ENCODE assay signal across 18 cellular contexts in genomic region chr21:34094949-34095348, GRCh38. TPM values are rescaled to one million over a fixed set of nuclear protein-coding genes. Genes with fewer than 3 reads are reported as not detected.
DNase-seq lines count a peak whose midpoint lies in the region; ATAC-seq and TF ChIP-seq lines count a peak whose summit lies in the region.
"Had no signal": no experiment of that assay in that cellular context is flagged by ENCODE, and none has a peak within 500 bp of the region (broad histone marks: within the 10 kb centered on the region; RNA-seq: fewer than 3 reads in every experiment).

No MANE protein-coding gene starts in this region.

- peak; percentile 46 to 50 for TF ChIP-seq RAD21 in liver (IDR thresholded peaks at IDR 0.05)

- H3K4me1 ChIP-seq in left ventricle myocardium inferior (peaks cover 35% of the 10 kb centered on the region), liver (ENCODE audit: control insufficient read depth in 4 of 4, insufficient read depth in 4 of 4, low read length in 3 of 4) (peaks cover 2 to 14% (median 10%) of the 10 kb centered on the region in 4 donors)
- H3K4me1 ChIP-seq in CD8-positive, alpha-beta T cell (ENCODE audit: insufficient read depth, low read length) = peaks cover 53% of the 10 kb centered on the region

- no peak overlapping the region for H3K9ac ChIP-seq in liver (ENCODE audit: low read depth in 1 of 2, low read length in 2 of 2)

- POLR2A ChIA-PET in CD4-positive, alpha-beta T cell (lab: Charles Lee) = interaction anchor here (1.1 to 1.8 kb wide), 2 partner anchors 17 to 20 kb away, joined by 4 to 6 read pairs; no protein-coding TSS in a partner anchor
- POLR2A ChIA-PET in CD8-positive, alpha-beta T cell (lab: Charles Lee) = interaction anchor here (1.1 to 1.9 kb wide), 4 partner anchors 9 to 164 kb away, joined by 3 to 6 read pairs (median 4); no protein-coding TSS in a partner anchor

- H3K27me3 ChIP-seq in left ventricle myocardium inferior (ENCODE audit: low read depth) (no peaks in the 10 kb centered on the region), liver (ENCODE audit: control insufficient read depth in 4 of 4, insufficient read depth in 4 of 4, low read length in 3 of 4) (no peaks in the 10 kb centered on the region)
- H3K27me3 ChIP-seq in CD4-positive, alpha-beta T cell (ENCODE audit: control insufficient read depth, insufficient read depth, low read length) = no peaks in the 10 kb centered on the region
- no peaks in the 10 kb centered on the region for H3K27me3 ChIP-seq in CD8-positive, alpha-beta T cell (ENCODE audit: insufficient read depth, low read length)

- H3K4me3 ChIP-seq in left ventricle myocardium inferior = no peak overlapping the region
- H3K4me3 ChIP-seq in CD8-positive, alpha-beta T cell (ENCODE audit: low read depth, low read length) = no peak overlapping the region
- H3K4me3 ChIP-seq in liver (ENCODE audit: low read depth in 1 of 3, low read length in 3 of 3) = no peak overlapping the region

- no peak for TF ChIP-seq CTCF in left ventricle myocardium inferior (IDR thresholded peaks at IDR 0.05; ENCODE audit: borderline replicate concordance)
- TF ChIP-seq CTCF in CD4-positive, alpha-beta T cell (IDR thresholded peaks at IDR 0.05) = no peak
- TF ChIP-seq CTCF in CD8-positive, alpha-beta T cell (IDR thresholded peaks at IDR 0.05) = no peak
- TF ChIP-seq CTCF in liver (IDR thresholded peaks at IDR 0.05; ENCODE audit: low read depth, low read length, missing input control) = no peak

- H3K4me3 Mint-ChIP-seq in CD4-positive, alpha-beta T cell = no peak overlapping the region
- H3K4me3 Mint-ChIP-seq in CD8-positive, alpha-beta T cell = no peak overlapping the region
- H3K4me3 Mint-ChIP-seq in effector memory CD8-positive, alpha-beta T cell = no peak overlapping the region
- H3K4me3 Mint-ChIP-seq: CD4-positive, alpha-beta memory T cell; HFFc6 had no signal

- 55% methylated on average over 7 of the region's 7 CpGs for WGBS in liver

- H3K9me3 ChIP-seq in left ventricle myocardium inferior (replicated peaks) (no peaks in the 10 kb centered on the region), liver (ENCODE audit: control insufficient read depth in 4 of 4, low read length in 3 of 4) (no peaks in the 10 kb centered on the region)
- H3K9me3 ChIP-seq in CD4-positive, alpha-beta T cell (ENCODE audit: control insufficient read depth, low read length) = no peaks in the 10 kb centered on the region
- H3K9me3 ChIP-seq in CD8-positive, alpha-beta T cell (ENCODE audit: low read length) = no peaks in the 10 kb centered on the region

- peak; percentile 31 for ATAC-seq in Right ventricle myocardium superior (ENCODE audit: poor library complexity)
- no peak for ATAC-seq in CD4-positive, alpha-beta T cell (ENCODE audit: poor library complexity)
- ATAC-seq in CD8-positive, alpha-beta T cell = no peak
- no peak for ATAC-seq in effector memory CD8-positive, alpha-beta T cell (replicated peaks)
- ATAC-seq: HCT116 had no signal

- CTCF ChIA-PET in CD4-positive, alpha-beta T cell (lab: Charles Lee) = interaction anchor here (0.8 to 2.3 kb wide), 3 partner anchors 8 to 187 kb away, joined by 3 to 10 read pairs (median 4); no protein-coding TSS in a partner anchor
- CTCF ChIA-PET in CD8-positive, alpha-beta T cell (lab: Charles Lee) = interaction anchor here (0.7 to 1.9 kb wide), 2 partner anchors 88 to 171 kb away, joined by 3 to 7 read pairs; no protein-coding TSS in a partner anchor

- H3K27me3 Mint-ChIP-seq in CD4-positive, alpha-beta T cell = no peaks in the 10 kb centered on the region
- H3K27me3 Mint-ChIP-seq in CD8-positive, alpha-beta T cell (ENCODE audit: low read depth) = no peaks in the 10 kb centered on the region
- no peaks in the 10 kb centered on the region for H3K27me3 Mint-ChIP-seq in effector memory CD8-positive, alpha-beta T cell
- H3K27me3 Mint-ChIP-seq: CD4-positive, alpha-beta memory T cell had no signal

- peaks cover 91% of the 10 kb centered on the region for H3K4me1 Mint-ChIP-seq in CD4-positive, alpha-beta T cell (ENCODE audit: low read depth)
- peaks cover 86% of the 10 kb centered on the region for H3K4me1 Mint-ChIP-seq in CD8-positive, alpha-beta T cell (ENCODE audit: low read depth)
- H3K4me1 Mint-ChIP-seq in effector memory CD8-positive, alpha-beta T cell (ENCODE audit: low read depth in 2 of 2) = peaks cover 20 to 63% of the 10 kb centered on the region in 2 donors

- intact Hi-C loops in Right ventricle myocardium superior (cut with DNase I) = no loop called here
- intact Hi-C loops in left ventricle myocardium inferior (cut with micrococcal nuclease) = no loop called here
- intact Hi-C loops in CD4-positive, alpha-beta T cell (cut with DNase I, micrococcal nuclease) = loop anchor here in 1 of 2 experiments (5.0 kb wide), 1 partner anchor 32 kb away; no protein-coding TSS in a partner anchor
- intact Hi-C loops in CD8-positive, alpha-beta T cell (cut with DNase I, micrococcal nuclease) = loop anchor here in 1 of 2 experiments (5.0 kb wide), 2 partner anchors 92 to 173 kb away; no protein-coding TSS in a partner anchor

- H3K9me3 Mint-ChIP-seq in CD4-positive, alpha-beta T cell = no peaks in the 10 kb centered on the region
- no peaks in the 10 kb centered on the region for H3K9me3 Mint-ChIP-seq in CD8-positive, alpha-beta T cell
- H3K9me3 Mint-ChIP-seq in effector memory CD8-positive, alpha-beta T cell = no peaks in the 10 kb centered on the region
- H3K9me3 Mint-ChIP-seq: CD4-positive, alpha-beta memory T cell; HFFc6 had no signal

- peaks cover 65% of the 10 kb centered on the region for H3K36me3 Mint-ChIP-seq in CD4-positive, alpha-beta T cell (ENCODE audit: low read depth)
- H3K36me3 Mint-ChIP-seq in CD8-positive, alpha-beta T cell = peaks cover 45% of the 10 kb centered on the region
- H3K36me3 Mint-ChIP-seq in effector memory CD8-positive, alpha-beta T cell (ENCODE audit: insufficient read depth) = peaks cover 24% of the 10 kb centered on the region

- DNase-seq in Right ventricle myocardium superior = no peak
- no peak for DNase-seq in left ventricle myocardium inferior
- DNase-seq in CD4-positive, alpha-beta T cell = no peak
- no peak for DNase-seq in CD8-positive, alpha-beta T cell
- DNase-seq in HuH-7 (ENCODE audit: low spot score) = no peak
- no peak for DNase-seq in effector memory CD8-positive, alpha-beta T cell
- DNase-seq: ACHN; AML-193; Calu3; CD4-positive, alpha-beta memory T cell; DMS79 treated with DMSO at 0.1 percent for 48 hours; GF-D8; GOT3; H7; HFFc6 had no signal

- peaks cover 22% of the 10 kb centered on the region for H3K36me3 ChIP-seq in left ventricle myocardium inferior
- peaks cover 10% of the 10 kb centered on the region for H3K36me3 ChIP-seq in CD8-positive, alpha-beta T cell (ENCODE audit: insufficient read depth, low read length)
- peaks cover 0 to 4% (median 0%) of the 10 kb centered on the region in 4 donors for H3K36me3 ChIP-seq in liver (ENCODE audit: control insufficient read depth in 4 of 4, insufficient read depth in 3 of 4, low read depth in 1 of 4, low read length in 3 of 4)

- H3K27ac ChIP-seq in left ventricle myocardium inferior (replicated peaks) (no peak overlapping the region), liver (ENCODE audit: low read depth in 1 of 2, low read length in 2 of 2) (no peak overlapping the region)
- H3K27ac ChIP-seq in CD4-positive, alpha-beta T cell (ENCODE audit: low read depth, low read length) = no peak overlapping the region
- no peak overlapping the region for H3K27ac ChIP-seq in CD8-positive, alpha-beta T cell (ENCODE audit: low read depth, low read length)
- H3K27ac ChIP-seq: C4-2B had no signal

- peak overlapping the region; percentile 79 for H3K27ac Mint-ChIP-seq in CD4-positive, alpha-beta T cell
- H3K27ac Mint-ChIP-seq in CD8-positive, alpha-beta T cell = peak overlapping the region; percentile 18
- H3K27ac Mint-ChIP-seq in effector memory CD8-positive, alpha-beta T cell = no peak overlapping the region
- H3K27ac Mint-ChIP-seq: HFFc6 had no signal

TF ChIP-seq in liver, 16 proteins besides CTCF, POLR2A, EP300 and RAD21 (continues in another document):
- TF ChIP-seq REST (IDR thresholded peaks at IDR 0.05) (peak; percentile 72), HNF4A (conservative IDR thresholded peaks at IDR 0.05) (peak; percentile 98 to 99), ATF3 (IDR thresholded peaks at IDR 0.05) (no peak), JUND (IDR thresholded peaks at IDR 0.05) (peak in 1 of 2 donors; percentile 63), YY1 (IDR thresholded peaks at IDR 0.05) (peak; percentile 74)

RNA-seq across cellular contexts. Expression of gene MRPS6, which starts 21.6 kb away (rescaled TPM):
- total RNA-seq in Right ventricle myocardium superior = 74.4 TPM
- 61.9 TPM for total RNA-seq in left ventricle myocardium inferior
- total RNA-seq in CD4-positive, alpha-beta T cell = 10 to 100 TPM; 13.5 to 14.4 TPM
- total RNA-seq in CD8-positive, alpha-beta T cell = 10 to 100 TPM; 14.3 to 15.4 TPM
- 10 to 100 TPM; 12.1 to 12.2 TPM for total RNA-seq in liver
- 10 to 100 TPM; 21.8 to 83.0 TPM for polyA plus RNA-seq in liver

RNA-seq across cellular contexts. Expression of gene SLC5A3, which starts 21.6 kb away (rescaled TPM):
- total RNA-seq in Right ventricle myocardium superior (5.1 TPM), left ventricle myocardium inferior (4.7 TPM), liver (10 to 100 TPM; 13.3 to 16.6 TPM)
- total RNA-seq in CD4-positive, alpha-beta T cell = 1 to 10 TPM; 4.6 to 4.9 TPM
- 1 to 10 TPM; 4.6 to 5.2 TPM for total RNA-seq in CD8-positive, alpha-beta T cell
- polyA plus RNA-seq in liver = 1 to 10 TPM; 1.5 to 2.9 TPM

Comparison
In these comparisons a context has a peak if more than half of its experiments do, and no peak if none do; other contexts are left out.
1. H3K27ac Mint-ChIP-seq: peak in CD4-positive, alpha-beta T cell (single experiment) and CD8-positive, alpha-beta T cell (single experiment); none in effector memory CD8-positive, alpha-beta T cell (0 of 2).